ENCODE assay signal across 8 cellular contexts in the genomic region with DNA sequence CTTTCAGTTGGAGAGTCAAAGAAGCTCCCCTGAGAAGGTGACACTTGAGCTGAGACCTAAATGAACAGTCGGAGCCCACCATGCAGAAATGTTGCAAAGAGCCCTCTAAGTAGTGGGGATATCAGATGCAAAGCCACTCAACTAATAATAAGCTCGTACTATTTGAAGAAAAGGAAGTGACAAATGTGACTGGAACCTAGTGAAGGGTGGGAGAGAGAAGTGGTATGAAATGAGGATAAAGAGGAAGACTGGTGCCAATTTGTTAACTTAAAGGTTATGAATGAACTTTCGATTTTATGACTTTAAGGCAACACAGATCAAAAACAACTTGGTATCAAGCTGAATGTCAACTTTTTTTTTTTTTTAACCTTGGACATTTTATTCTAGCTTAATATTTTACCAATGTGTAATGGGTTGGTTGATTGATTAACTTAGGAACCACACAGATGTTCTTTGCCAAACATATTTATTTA. TPM values are rescaled to one million over a fixed set of nuclear protein-coding genes. Genes with fewer than 3 reads are reported as not detected.
DNase-seq lines count a peak whose midpoint lies in the region; ATAC-seq and TF ChIP-seq lines count a peak whose summit lies in the region.

No MANE protein-coding gene starts in this region.

- H3K9me3 Mint-ChIP-seq in HFFc6 (no peaks in the 10 kb centered on the region), naive B cell (peaks cover 0 to 6% (median 1%) of the 10 kb centered on the region in 7 donors)

- no TSS peak for BruUV-seq in OCI-LY7 (replicated peaks; lab: Mats Ljungman, UMichigan)

- H3K4me3 Mint-ChIP-seq in HFFc6 (no peak overlapping the region; the same call in 1 of the 2 replicates), naive B cell (peak overlapping the region; percentile 15 to 86 (median 64))

- H3K9me2 ChIP-seq in OCI-LY7 (ENCODE audit: insufficient read depth, low read length) = no peaks in the 10 kb centered on the region

- no peak overlapping the region for H3K4me3 ChIP-seq in OCI-LY7 (ENCODE audit: low read depth, low read length, poor library complexity, severe bottlenecking)

- H3K4me1 ChIP-seq in OCI-LY7 (ENCODE audit: insufficient read depth, low read length, poor library complexity, severe bottlenecking) = peaks cover 15% of the 10 kb centered on the region

- peaks cover 27% of the 10 kb centered on the region for H3K4me1 Mint-ChIP-seq in HFFc6 (ENCODE audit: low read depth)
- H3K4me1 Mint-ChIP-seq in naive B cell = peaks cover 29 to 59% (median 52%) of the 10 kb centered on the region in 3 donors

- H3K4me2 ChIP-seq in OCI-LY7 (ENCODE audit: low read length) = peak overlapping the region; percentile 25; the same call in 1 of the 2 replicates

- H3K27me3 Mint-ChIP-seq in HFFc6 (ENCODE audit: insufficient read depth) = no peaks in the 10 kb centered on the region
- no peaks in the 10 kb centered on the region for H3K27me3 Mint-ChIP-seq in naive B cell

- H3K27ac ChIP-seq in OCI-LY7 (ENCODE audit: low read depth, low read length, poor library complexity, severe bottlenecking) = no peak overlapping the region

- peak overlapping the region; percentile 26 for H3K27ac Mint-ChIP-seq in HFFc6
- H3K27ac Mint-ChIP-seq in naive B cell = peak overlapping the region; percentile 77 to 97 (median 80)

- CTCF ChIA-PET in OCI-LY7 (lab: Charles Lee; ENCODE audit: unreplicated experiment) = interaction anchor here (0.6 kb wide), 1 partner anchor 1598 kb away, joined by 3 read pairs; a partner anchor contains a TSS

- no peak overlapping the region for H2AFZ ChIP-seq in OCI-LY7 (ENCODE audit: low read length)

- intact Hi-C loops in OCI-LY7 (cut with micrococcal nuclease; ENCODE audit: unreplicated experiment) = no loop called here

- H3K36me3 Mint-ChIP-seq in HFFc6 (ENCODE audit: low read depth) = peaks cover 14% of the 10 kb centered on the region
- H3K36me3 Mint-ChIP-seq in naive B cell = peaks cover 0 to 20% of the 10 kb centered on the region in 2 donors

- no peaks in the 10 kb centered on the region for H4K20me1 ChIP-seq in OCI-LY7 (ENCODE audit: insufficient read depth, low read length)

- POLR2A ChIA-PET in OCI-LY7 (lab: Charles Lee) = interaction anchor here (0.6 to 3.5 kb wide), 9 partner anchors 9 to 391 kb away, joined by 3 to 27 read pairs (median 3); a partner anchor contains a TSS

- DNase-seq in HFFc6 = no peak
- no peak for DNase-seq in OCI-LY7 (ENCODE audit: low spot score)
- peak; percentile 19 for DNase-seq in naive B cell
- no peak for DNase-seq in NCI-H524 treated with DMSO at 0.1 percent for 48 hours (lab: John Stamatoyannopoulos, UW)
- no peak for DNase-seq in HUDEP-2 (lab: John Stamatoyannopoulos, UW; ENCODE audit: unreplicated experiment in 76 of 76)
- DNase-seq in NCI-H69 (lab: John Stamatoyannopoulos, UW) = no peak
- no peak for DNase-seq in activated CD4-positive, alpha-beta T cell treated with anti-CD3 and anti-CD28 coated beads for 1 hour

- TF ChIP-seq CTCF in HFFc6 (IDR thresholded peaks at IDR 0.05) (no peak), OCI-LY7 (conservative IDR thresholded peaks at IDR 0.05; ENCODE audit: low read length) (no peak)

- peaks cover 13% of the 10 kb centered on the region for H3K36me3 ChIP-seq in OCI-LY7 (ENCODE audit: insufficient read depth, low read length)

- H3K79me2 ChIP-seq in OCI-LY7 (ENCODE audit: insufficient read depth, low read depth, low read length) = peaks cover 14% of the 10 kb centered on the region; the same call in 1 of the 2 replicates

- peak; percentile 34 for ATAC-seq in GM18861 (IDR thresholded peaks at IDR 0.05; ENCODE audit: unreplicated experiment)
- peak; percentile 76 to 80 for ATAC-seq in naive B cell (ENCODE audit: low read depth in 2 of 2)

- H3K9me3 ChIP-seq in OCI-LY7 (ENCODE audit: low read length) = no peaks in the 10 kb centered on the region

RNA-seq across cellular contexts. Expression of a gene that starts 14.7 kb away (rescaled TPM):
- 10 to 100 TPM; 20.5 to 28.1 (median 22.3) TPM for total RNA-seq in HFFc6 (2021; fragmentation: NEBNext Ultra II Directional; extraction: Animal tissue kit (Norgen Biotek cat#: 25700))
- total RNA-seq in OCI-LY7 (2014; rRNA removed; shearing (Covaris generic)) = 13.2 and 19.6 TPM in 2 replicates
- total RNA-seq in OCI-LY7 (2022) = 24.3 and 32.1 TPM in 2 replicates
- 100 to 1,000 TPM in 1 of 6 donors, 10 to 100 TPM in 5; 59.0 to 101 (median 67.6) TPM for polyA plus RNA-seq in naive B cell (ENCODE audit: low read depth in 6 of 6)
